1 cellular context compared by ENCODE assay signal in the genomic region with DNA sequence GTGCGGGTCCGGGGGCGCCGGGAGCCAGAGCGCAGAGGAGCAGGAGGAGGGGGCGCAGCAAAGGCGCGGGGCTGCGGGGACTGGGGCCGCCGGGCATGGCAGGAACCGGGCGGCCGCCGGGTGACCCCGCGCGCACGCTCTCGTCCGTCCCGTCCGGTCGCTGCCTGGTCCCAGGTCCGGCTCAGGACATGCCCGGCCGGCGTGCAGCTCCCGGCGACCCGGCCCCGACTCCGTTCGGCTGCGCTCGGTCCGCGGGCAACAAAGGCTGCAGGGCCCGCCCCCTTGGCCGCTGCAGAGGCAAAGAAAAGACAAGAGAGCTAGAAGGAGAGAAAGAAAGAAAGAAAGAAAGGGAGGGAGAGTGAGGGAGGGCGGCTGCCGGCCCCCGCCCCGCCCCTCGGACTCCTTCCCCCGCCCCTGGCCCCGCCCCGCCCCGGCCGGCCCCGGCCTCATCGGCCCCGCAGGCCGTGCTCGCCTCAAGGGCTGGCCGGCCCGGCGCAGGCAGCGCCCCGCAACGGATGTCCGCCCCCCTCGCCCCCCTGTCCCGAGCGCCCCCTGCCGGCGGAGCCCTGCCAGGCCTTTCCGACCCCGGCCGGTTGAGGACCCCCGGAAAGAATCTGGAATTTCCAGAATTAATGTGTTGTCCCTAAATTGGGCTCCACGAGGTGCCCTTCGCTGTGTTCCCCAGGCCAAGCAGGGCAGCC.
A peak's percentile ranks its signal among the peaks of the same experiment; 100 is the strongest.
TF ChIP-seq lines count a peak whose summit lies in the region.

TSS of gene ADAMTS7 (minus strand) at position 341 of the 701 bp plus-strand sequence. CDS start at position 97, 244 bp downstream.

TF ChIP-seq in HEK293, 187 proteins besides CTCF, POLR2A, EP300 and RAD21 (continued from another document):
- TF ChIP-seq, protein P1, sequence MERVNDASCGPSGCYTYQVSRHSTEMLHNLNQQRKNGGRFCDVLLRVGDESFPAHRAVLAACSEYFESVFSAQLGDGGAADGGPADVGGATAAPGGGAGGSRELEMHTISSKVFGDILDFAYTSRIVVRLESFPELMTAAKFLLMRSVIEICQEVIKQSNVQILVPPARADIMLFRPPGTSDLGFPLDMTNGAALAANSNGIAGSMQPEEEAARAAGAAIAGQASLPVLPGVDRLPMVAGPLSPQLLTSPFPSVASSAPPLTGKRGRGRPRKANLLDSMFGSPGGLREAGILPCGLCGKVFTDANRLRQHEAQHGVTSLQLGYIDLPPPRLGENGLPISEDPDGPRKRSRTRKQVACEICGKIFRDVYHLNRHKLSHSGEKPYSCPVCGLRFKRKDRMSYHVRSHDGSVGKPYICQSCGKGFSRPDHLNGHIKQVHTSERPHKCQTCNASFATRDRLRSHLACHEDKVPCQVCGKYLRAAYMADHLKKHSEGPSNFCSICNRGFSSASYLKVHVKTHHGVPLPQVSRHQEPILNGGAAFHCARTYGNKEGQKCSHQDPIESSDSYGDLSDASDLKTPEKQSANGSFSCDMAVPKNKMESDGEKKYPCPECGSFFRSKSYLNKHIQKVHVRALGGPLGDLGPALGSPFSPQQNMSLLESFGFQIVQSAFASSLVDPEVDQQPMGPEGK (tag by site-specific recombination; IDR thresholded peaks at IDR 0.05): peak; percentile 72
- TF ChIP-seq MYNN (tag by site-specific recombination; IDR thresholded peaks at IDR 0.05; ENCODE audit: borderline replicate concordance) (no peak), ZNF473 (tag by site-specific recombination; IDR thresholded peaks at IDR 0.05) (no peak), ZNF223 (tag by site-specific recombination; IDR thresholded peaks at IDR 0.05) (no peak), OSR2 (tag by site-specific recombination; IDR thresholded peaks at IDR 0.05) (no peak), ZNF341 (tag by site-specific recombination; IDR thresholded peaks at IDR 0.05; ENCODE audit: low read depth) (no peak), ZBTB20 (tag by site-specific recombination; IDR thresholded peaks at IDR 0.05) (0 out of 2 replicates have a peak, but pooled peaks have one; percentile 8), ZNF560 (tag by site-specific recombination; IDR thresholded peaks at IDR 0.05; ENCODE audit: borderline replicate concordance) (no peak), ZNF777 (tag by site-specific recombination; IDR thresholded peaks at IDR 0.05; ENCODE audit: borderline replicate concordance) (no peak), REPIN1 (tag by site-specific recombination; IDR thresholded peaks at IDR 0.05; ENCODE audit: low read depth) (no peak), WT1 (tag by site-specific recombination; IDR thresholded peaks at IDR 0.05) (no peak), ZSCAN30 (tag by site-specific recombination; IDR thresholded peaks at IDR 0.05) (0 out of 2 replicates have a peak, but pooled peaks have one; percentile 18), ZNF645 (tag by site-specific recombination; IDR thresholded peaks at IDR 0.05) (no peak), ZNF366 (tag by site-specific recombination; conservative IDR thresholded peaks at IDR 0.05) (peak; percentile 46), ZNF398 (tag by site-specific recombination; IDR thresholded peaks at IDR 0.05) (peak; percentile 64; the same call in 1 of the 2 replicates), ZBTB8A (tag by site-specific recombination; IDR thresholded peaks at IDR 0.05) (peak; percentile 53), ZNF10 (tag by site-specific recombination; IDR thresholded peaks at IDR 0.05) (no peak), ZFP3 (tag by site-specific recombination; IDR thresholded peaks at IDR 0.05; ENCODE audit: low read depth) (no peak), ZNF157 (tag by site-specific recombination; IDR thresholded peaks at IDR 0.05) (no peak), KLF9 (tag by site-specific recombination; IDR thresholded peaks at IDR 0.05; ENCODE audit: low read depth) (0 out of 2 replicates have a peak, but pooled peaks have one; percentile 19), ZNF19 (tag by site-specific recombination; IDR thresholded peaks at IDR 0.05; ENCODE audit: low read depth) (no peak)
- TF ChIP-seq, protein P2, sequence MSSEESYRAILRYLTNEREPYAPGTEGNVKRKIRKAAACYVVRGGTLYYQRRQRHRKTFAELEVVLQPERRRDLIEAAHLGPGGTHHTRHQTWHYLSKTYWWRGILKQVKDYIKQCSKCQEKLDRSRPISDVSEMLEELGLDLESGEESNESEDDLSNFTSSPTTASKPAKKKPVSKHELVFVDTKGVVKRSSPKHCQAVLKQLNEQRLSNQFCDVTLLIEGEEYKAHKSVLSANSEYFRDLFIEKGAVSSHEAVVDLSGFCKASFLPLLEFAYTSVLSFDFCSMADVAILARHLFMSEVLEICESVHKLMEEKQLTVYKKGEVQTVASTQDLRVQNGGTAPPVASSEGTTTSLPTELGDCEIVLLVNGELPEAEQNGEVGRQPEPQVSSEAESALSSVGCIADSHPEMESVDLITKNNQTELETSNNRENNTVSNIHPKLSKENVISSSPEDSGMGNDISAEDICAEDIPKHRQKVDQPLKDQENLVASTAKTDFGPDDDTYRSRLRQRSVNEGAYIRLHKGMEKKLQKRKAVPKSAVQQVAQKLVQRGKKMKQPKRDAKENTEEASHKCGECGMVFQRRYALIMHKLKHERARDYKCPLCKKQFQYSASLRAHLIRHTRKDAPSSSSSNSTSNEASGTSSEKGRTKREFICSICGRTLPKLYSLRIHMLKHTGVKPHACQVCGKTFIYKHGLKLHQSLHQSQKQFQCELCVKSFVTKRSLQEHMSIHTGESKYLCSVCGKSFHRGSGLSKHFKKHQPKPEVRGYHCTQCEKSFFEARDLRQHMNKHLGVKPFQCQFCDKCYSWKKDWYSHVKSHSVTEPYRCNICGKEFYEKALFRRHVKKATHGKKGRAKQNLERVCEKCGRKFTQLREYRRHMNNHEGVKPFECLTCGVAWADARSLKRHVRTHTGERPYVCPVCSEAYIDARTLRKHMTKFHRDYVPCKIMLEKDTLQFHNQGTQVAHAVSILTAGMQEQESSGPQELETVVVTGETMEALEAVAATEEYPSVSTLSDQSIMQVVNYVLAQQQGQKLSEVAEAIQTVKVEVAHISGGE (tag by site-specific recombination; conservative IDR thresholded peaks at IDR 0.05; ENCODE audit: low read depth): peak; percentile 23; the same call in 1 of the 2 replicates
- TF ChIP-seq, protein P3, sequence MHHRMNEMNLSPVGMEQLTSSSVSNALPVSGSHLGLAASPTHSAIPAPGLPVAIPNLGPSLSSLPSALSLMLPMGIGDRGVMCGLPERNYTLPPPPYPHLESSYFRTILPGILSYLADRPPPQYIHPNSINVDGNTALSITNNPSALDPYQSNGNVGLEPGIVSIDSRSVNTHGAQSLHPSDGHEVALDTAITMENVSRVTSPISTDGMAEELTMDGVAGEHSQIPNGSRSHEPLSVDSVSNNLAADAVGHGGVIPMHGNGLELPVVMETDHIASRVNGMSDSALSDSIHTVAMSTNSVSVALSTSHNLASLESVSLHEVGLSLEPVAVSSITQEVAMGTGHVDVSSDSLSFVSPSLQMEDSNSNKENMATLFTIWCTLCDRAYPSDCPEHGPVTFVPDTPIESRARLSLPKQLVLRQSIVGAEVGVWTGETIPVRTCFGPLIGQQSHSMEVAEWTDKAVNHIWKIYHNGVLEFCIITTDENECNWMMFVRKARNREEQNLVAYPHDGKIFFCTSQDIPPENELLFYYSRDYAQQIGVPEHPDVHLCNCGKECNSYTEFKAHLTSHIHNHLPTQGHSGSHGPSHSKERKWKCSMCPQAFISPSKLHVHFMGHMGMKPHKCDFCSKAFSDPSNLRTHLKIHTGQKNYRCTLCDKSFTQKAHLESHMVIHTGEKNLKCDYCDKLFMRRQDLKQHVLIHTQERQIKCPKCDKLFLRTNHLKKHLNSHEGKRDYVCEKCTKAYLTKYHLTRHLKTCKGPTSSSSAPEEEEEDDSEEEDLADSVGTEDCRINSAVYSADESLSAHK (tag by site-specific recombination; IDR thresholded peaks at IDR 0.05): no peak
- TF ChIP-seq, protein P4, sequence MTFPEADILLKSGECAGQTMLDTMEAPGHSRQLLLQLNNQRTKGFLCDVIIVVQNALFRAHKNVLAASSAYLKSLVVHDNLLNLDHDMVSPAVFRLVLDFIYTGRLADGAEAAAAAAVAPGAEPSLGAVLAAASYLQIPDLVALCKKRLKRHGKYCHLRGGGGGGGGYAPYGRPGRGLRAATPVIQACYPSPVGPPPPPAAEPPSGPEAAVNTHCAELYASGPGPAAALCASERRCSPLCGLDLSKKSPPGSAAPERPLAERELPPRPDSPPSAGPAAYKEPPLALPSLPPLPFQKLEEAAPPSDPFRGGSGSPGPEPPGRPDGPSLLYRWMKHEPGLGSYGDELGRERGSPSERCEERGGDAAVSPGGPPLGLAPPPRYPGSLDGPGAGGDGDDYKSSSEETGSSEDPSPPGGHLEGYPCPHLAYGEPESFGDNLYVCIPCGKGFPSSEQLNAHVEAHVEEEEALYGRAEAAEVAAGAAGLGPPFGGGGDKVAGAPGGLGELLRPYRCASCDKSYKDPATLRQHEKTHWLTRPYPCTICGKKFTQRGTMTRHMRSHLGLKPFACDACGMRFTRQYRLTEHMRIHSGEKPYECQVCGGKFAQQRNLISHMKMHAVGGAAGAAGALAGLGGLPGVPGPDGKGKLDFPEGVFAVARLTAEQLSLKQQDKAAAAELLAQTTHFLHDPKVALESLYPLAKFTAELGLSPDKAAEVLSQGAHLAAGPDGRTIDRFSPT (tag by site-specific recombination; IDR thresholded peaks at IDR 0.05): no peak
